In the genomic region with DNA sequence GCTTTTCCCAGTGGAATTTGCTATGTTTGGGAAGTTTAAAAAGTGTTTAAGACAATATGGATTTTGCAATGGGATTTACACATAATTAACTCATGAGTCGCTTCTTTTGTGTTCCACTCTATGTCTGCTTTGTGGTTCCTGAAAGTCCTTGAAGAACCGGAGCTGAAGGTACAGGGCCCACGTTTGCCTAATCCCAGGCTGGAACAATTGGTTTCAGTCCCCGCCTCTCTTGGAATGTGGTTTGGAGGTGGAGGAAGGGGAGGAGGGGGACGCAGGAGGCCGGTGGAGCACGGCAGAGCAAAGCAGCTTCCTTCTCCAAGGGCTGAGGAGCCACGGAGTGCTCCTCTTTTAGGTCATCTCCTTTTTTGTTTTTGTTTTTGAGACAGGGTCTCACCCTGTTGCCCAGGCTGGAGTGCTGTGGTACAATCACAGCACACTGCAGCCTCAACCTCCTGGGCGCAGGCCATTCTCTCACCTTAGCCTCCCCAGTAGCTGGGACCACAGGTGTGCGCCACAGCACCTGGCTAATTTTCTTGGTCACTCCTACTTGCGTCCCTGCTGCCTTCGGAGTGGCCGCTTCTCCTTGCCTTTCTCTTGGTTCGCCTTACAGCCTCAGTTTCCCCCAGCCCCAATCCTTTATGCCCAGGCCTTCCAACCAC, we compare ENCODE assay signal across 13 cellular contexts.
DNase-seq lines count a peak whose midpoint lies in the region; ATAC-seq, FAIRE-seq and TF ChIP-seq lines count a peak whose summit lies in the region.
"Had no signal": no experiment of that assay in that cellular context is flagged by ENCODE, and none has a peak within 500 bp of the region (broad histone marks: within the 10 kb centered on the region; RNA-seq: fewer than 3 reads in every experiment).

No MANE protein-coding gene starts in this region.

- H3K27ac ChIP-seq in endothelial cell of umbilical vein (ENCODE audit: insufficient read depth, low read depth, low read length) = no peak overlapping the region
- H3K27ac ChIP-seq: BLaER1, KMS-11 had no signal

- peaks cover 3% of the 10 kb centered on the region for H3K9me3 Mint-ChIP-seq in nephron
- no peaks in the 10 kb centered on the region for H3K9me3 Mint-ChIP-seq in stimulated activated naive CD8-positive, alpha-beta T cell treated with anti-CD3 and anti-CD28 coated beads, Interleukin-15, amount 100 ng/mL, for 72 hours

- no peak for TF ChIP-seq POLR2A in endothelial cell of umbilical vein (IDR thresholded peaks at IDR 0.05; ENCODE audit: low read depth, low read length)

- H3K4me1 Mint-ChIP-seq in nephron = peaks cover 5% of the 10 kb centered on the region
- peaks cover 64% of the 10 kb centered on the region for H3K4me1 Mint-ChIP-seq in stimulated activated naive CD8-positive, alpha-beta T cell treated with anti-CD3 and anti-CD28 coated beads, Interleukin-15, amount 100 ng/mL, for 72 hours

- DNase-seq in ELF-1 (ENCODE audit: low read depth, low spot score) (peak; percentile 81), NT2/D1 (ENCODE audit: low read depth, low spot score) (peak; percentile 70), endothelial cell of umbilical vein (ENCODE audit: low read depth, low spot score) (no peak), HEK293T (ENCODE audit: extremely low spot score) (no peak), T1000 (lab: John Stamatoyannopoulos, UW) (no peak)
- no peak for DNase-seq in stimulated activated naive CD8-positive, alpha-beta T cell treated with anti-CD3 and anti-CD28 coated beads, Interleukin-15, amount 100 ng/mL, for 72 hours
- no peak for DNase-seq in stimulated activated CD4-positive, alpha-beta T cell treated with anti-CD3 and anti-CD28 coated beads, Interleukin-2, amount 100 ng/mL, for 24 hours
- DNase-seq: left cardiac atrium, retina had no signal

- peak overlapping the region; percentile 83 for H2AFZ ChIP-seq in endothelial cell of umbilical vein (ENCODE audit: low read depth, low read length)

- no peak for TF ChIP-seq CTCF in endothelial cell of umbilical vein (IDR thresholded peaks at IDR 0.05; ENCODE audit: extremely low read depth in 1 of 2, insufficient read depth in 1 of 2, low read depth in 1 of 2, low read length in 2 of 2)
- no peak for TF ChIP-seq CTCF in nephron (IDR thresholded peaks at IDR 0.05; ENCODE audit: unreplicated experiment in 3 of 3)

- dilution Hi-C loops in endothelial cell of umbilical vein (cut with MboI; ENCODE audit: extremely low pct_ligation_motif_present, low sequenced_read_pairs) = no loop called here

- H3K4me1 ChIP-seq in NT2/D1 (ENCODE audit: insufficient read depth, insufficient read length) (no peaks in the 10 kb centered on the region), endothelial cell of umbilical vein (ENCODE audit: control insufficient read depth, extremely low read depth, insufficient read depth, low read length) (peaks cover 5% of the 10 kb centered on the region)

- no peaks in the 10 kb centered on the region for H3K36me3 ChIP-seq in NT2/D1 (ENCODE audit: insufficient read depth, insufficient read length, low read length)
- H3K36me3 ChIP-seq in endothelial cell of umbilical vein (ENCODE audit: control insufficient read depth in 2 of 2, extremely low read depth in 1 of 2, insufficient read depth in 2 of 2, low read length in 2 of 2) = no peaks in the 10 kb centered on the region
- H3K36me3 ChIP-seq: BLaER1, upper lobe of left lung had no signal

- H3K9ac ChIP-seq in NT2/D1 (ENCODE audit: insufficient read length, low read depth) = no peak overlapping the region
- H3K9ac ChIP-seq in endothelial cell of umbilical vein (replicated peaks; ENCODE audit: extremely low read depth, insufficient read depth, low read length) = no peak overlapping the region
- H3K9ac ChIP-seq: BLaER1, KMS-11 had no signal

- no peaks in the 10 kb centered on the region for H3K9me1 ChIP-seq in endothelial cell of umbilical vein (replicated peaks; ENCODE audit: control insufficient read depth, extremely low read depth, insufficient read depth, low read length)

- H3K27me3 Mint-ChIP-seq in nephron (ENCODE audit: low read depth) = peaks cover 28% of the 10 kb centered on the region
- H3K27me3 Mint-ChIP-seq in stimulated activated naive CD8-positive, alpha-beta T cell treated with anti-CD3 and anti-CD28 coated beads, Interleukin-15, amount 100 ng/mL, for 72 hours = peaks cover 59% of the 10 kb centered on the region

- no peak overlapping the region for H3K4me2 ChIP-seq in endothelial cell of umbilical vein (ENCODE audit: insufficient read depth, low read length)
- H3K4me2 ChIP-seq: BLaER1, KMS-11 had no signal

- peak; percentile 8 for FAIRE-seq in endothelial cell of umbilical vein (lab: Jason Lieb, UNC)

- H3K9me3 ChIP-seq in NT2/D1 (ENCODE audit: insufficient read depth, low read length) (no peaks in the 10 kb centered on the region; the same call in 1 of the 2 replicates), endothelial cell of umbilical vein (replicated peaks; ENCODE audit: control insufficient read depth, insufficient read depth, low read length) (no peaks in the 10 kb centered on the region)
- H3K9me3 ChIP-seq: upper lobe of left lung had no signal

- POLR2A ChIA-PET in endothelial cell of umbilical vein (lab: Charles Lee) = no interaction called here
- POLR2A ChIA-PET in HEK293T (lab: Yijun Ruan, JAX) = no interaction called here

- H3K4me3 Mint-ChIP-seq in nephron = no peak overlapping the region
- H3K4me3 Mint-ChIP-seq in stimulated activated naive CD8-positive, alpha-beta T cell treated with anti-CD3 and anti-CD28 coated beads, Interleukin-15, amount 100 ng/mL, for 72 hours = no peak overlapping the region

- peak overlapping the region in 2 of 3 experiments; percentile 45 to 53 for H3K27ac Mint-ChIP-seq in nephron
- H3K27ac Mint-ChIP-seq in stimulated activated naive CD8-positive, alpha-beta T cell treated with anti-CD3 and anti-CD28 coated beads, Interleukin-15, amount 100 ng/mL, for 72 hours = no peak overlapping the region

- H3K4me3 ChIP-seq in NT2/D1 (ENCODE audit: insufficient read length, low read depth) (no peak overlapping the region), endothelial cell of umbilical vein (replicated peaks in 1 of 3; ENCODE audit: insufficient read depth in 1 of 3, low read depth in 1 of 3, low read length in 3 of 3) (no peak overlapping the region)
- H3K4me3 ChIP-seq: BLaER1, upper lobe of left lung had no signal

- no peaks in the 10 kb centered on the region for H4K20me1 ChIP-seq in endothelial cell of umbilical vein (replicated peaks; ENCODE audit: control insufficient read depth, extremely low read depth, insufficient read depth, low read length)
- H4K20me1 ChIP-seq: BLaER1 had no signal

- no peaks in the 10 kb centered on the region for H3K79me2 ChIP-seq in endothelial cell of umbilical vein (ENCODE audit: control insufficient read depth, insufficient read depth, low read length)

- CTCF ChIA-PET in endothelial cell of umbilical vein (lab: Charles Lee) = interaction anchor here (0.9 to 1.8 kb wide), 6 partner anchors 10 to 159 kb away, joined by 3 to 7 read pairs (median 3); no protein-coding TSS in a partner anchor
- CTCF ChIA-PET in HEK293T (lab: Yijun Ruan, JAX) = interaction anchor here (0.7 to 0.9 kb wide), 2 partner anchors 13 to 141 kb away, joined by 3 to 7 read pairs; no protein-coding TSS in a partner anchor

- ATAC-seq in stimulated activated naive CD8-positive, alpha-beta T cell treated with anti-CD3 and anti-CD28 coated beads, Interleukin-15, amount 100 ng/mL, for 72 hours = no peak
- ATAC-seq: left cardiac atrium had no signal

- intact Hi-C loops in endothelial cell of umbilical vein (cut with micrococcal nuclease) = no loop called here

- H3K36me3 Mint-ChIP-seq in nephron (ENCODE audit: low read depth) = no peaks in the 10 kb centered on the region

- no TSS peak for BruUV-seq in endothelial cell of umbilical vein (replicated peaks; lab: Mats Ljungman, UMichigan)

- H3K27me3 ChIP-seq in NT2/D1 (ENCODE audit: insufficient read depth, insufficient read length) (no peaks in the 10 kb centered on the region), endothelial cell of umbilical vein (ENCODE audit: control insufficient read depth in 2 of 2, insufficient read depth in 2 of 2, low read length in 2 of 2) (no peaks in the 10 kb centered on the region)
- H3K27me3 ChIP-seq: BLaER1, upper lobe of left lung had no signal

TF ChIP-seq in endothelial cell of umbilical vein, 7 proteins besides CTCF, POLR2A, EP300 and RAD21:
- TF ChIP-seq MAX (IDR thresholded peaks at IDR 0.05; ENCODE audit: insufficient read depth, insufficient read length) (no peak), POLR2AphosphoS5 (IDR thresholded peaks at IDR 0.05; ENCODE audit: insufficient read depth, low read depth, low read length) (no peak), EZH2 (IDR thresholded peaks at IDR 0.05; ENCODE audit: borderline replicate concordance, low read depth, low read length, severe bottlenecking) (no peak)

TF ChIP-seq in HEK293T, 16 proteins besides CTCF, POLR2A, EP300 and RAD21:
- TF ChIP-seq SUZ12 (IDR thresholded peaks at IDR 0.05) (no peak), CTBP1 (IDR thresholded peaks at IDR 0.05; ENCODE audit: borderline replicate concordance) (no peak), HDGF (IDR thresholded peaks at IDR 0.05; ENCODE audit: borderline replicate concordance) (no peak), BHLHE40 (IDR thresholded peaks at IDR 0.05; ENCODE audit: borderline replicate concordance) (no peak), TARDBP (IDR thresholded peaks at IDR 0.05) (no peak), PKNOX1 (IDR thresholded peaks at IDR 0.05) (no peak), SP1 (IDR thresholded peaks at IDR 0.05) (no peak), ZNF384 (IDR thresholded peaks at IDR 0.05) (no peak), L3MBTL2 (conservative IDR thresholded peaks at IDR 0.05) (no peak), FOXA1 (IDR thresholded peaks at IDR 0.05) (no peak), NFRKB (IDR thresholded peaks at IDR 0.05) (no peak), LEF1 (IDR thresholded peaks at IDR 0.05; ENCODE audit: borderline replicate concordance) (no peak)

Comparison
In these comparisons a context has a peak if more than half of its experiments do, and no peak if none do; other contexts are left out.
1. DNase-seq: peak in ELF-1 (single experiment) and NT2/D1 (single experiment); none in endothelial cell of umbilical vein (single experiment), stimulated activated naive CD8-positive, alpha-beta T cell treated with anti-CD3 and anti-CD28 coated beads, Interleukin-15, amount 100 ng/mL, for 72 hours (0 of 2), stimulated activated CD4-positive, alpha-beta T cell treated with anti-CD3 and anti-CD28 coated beads, Interleukin-2, amount 100 ng/mL, for 24 hours (0 of 2), HEK293T (single experiment) and T1000 (single experiment).
2. H3K27ac Mint-ChIP-seq: peak in nephron (2 of 3); none in stimulated activated naive CD8-positive, alpha-beta T cell treated with anti-CD3 and anti-CD28 coated beads, Interleukin-15, amount 100 ng/mL, for 72 hours (0 of 2).